ENCODE assay signal across 8 cellular contexts in the genomic region with DNA sequence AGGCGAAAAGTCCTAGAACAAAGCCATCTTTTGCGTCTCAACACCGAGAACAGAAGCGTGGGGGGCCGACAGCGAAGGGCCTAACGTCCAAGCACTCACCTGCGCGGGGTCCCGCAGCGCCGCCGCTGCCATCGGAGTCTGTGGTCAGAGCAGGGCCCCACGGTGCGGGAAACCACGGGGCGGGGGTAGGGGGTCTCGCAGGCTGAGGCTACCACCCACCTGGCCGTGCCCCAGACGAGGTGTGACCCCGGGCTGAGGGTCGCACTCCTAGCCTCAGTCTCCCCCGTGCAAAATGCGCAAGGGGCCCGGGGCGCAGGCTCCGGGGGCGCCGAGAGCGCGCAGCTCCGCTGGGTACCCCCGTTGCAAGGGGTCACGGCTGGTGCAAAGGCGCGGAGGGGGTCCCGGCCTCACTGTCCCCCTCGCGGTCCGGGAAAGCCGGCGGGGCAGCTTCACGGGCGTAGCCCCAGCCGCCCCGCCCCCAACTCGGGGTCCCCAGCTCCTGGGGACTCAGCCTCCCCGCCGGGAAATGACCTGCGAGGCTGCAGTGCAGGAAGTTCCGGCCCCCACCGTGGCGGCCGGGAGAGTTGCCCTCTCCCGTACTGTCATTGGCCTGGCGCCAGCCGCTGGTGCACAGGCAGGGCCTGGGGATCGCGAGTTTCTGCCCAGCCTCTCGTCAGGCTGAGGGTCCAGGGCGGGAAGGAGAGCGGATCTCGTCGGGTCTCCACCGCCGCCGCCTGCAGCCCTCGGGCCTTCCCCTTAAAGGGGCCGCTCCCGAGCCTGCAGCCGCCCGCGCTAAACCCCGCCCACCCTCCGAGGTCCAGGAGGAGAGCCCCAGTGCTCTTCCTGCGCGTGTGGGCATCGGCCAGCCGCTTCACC. TPM values are rescaled to one million over a fixed set of nuclear protein-coding genes. Genes with fewer than 3 reads are reported as not detected.
A peak's percentile ranks its signal among the peaks of the same experiment; 100 is the strongest.
DNase-seq lines count a peak whose midpoint lies in the region; ATAC-seq and TF ChIP-seq lines count a peak whose summit lies in the region.

Gene ZNF792, minus strand, starts transcription at position 699 of the 876 bp plus-strand sequence. Its CDS starts 567 bp downstream, at position 132.

- no peaks in the 10 kb centered on the region for H3K9me2 ChIP-seq in OCI-LY7 (ENCODE audit: insufficient read depth, low read length)

- TF ChIP-seq EP300 in suprapubic skin (IDR thresholded peaks at IDR 0.05): no peak

- peak within 1 kb of the TSS; percentile 84 for H3K4me2 ChIP-seq in OCI-LY7 (ENCODE audit: low read length)

- H3K36me3 ChIP-seq in ACC112 (ENCODE audit: insufficient read depth, low read length) (peaks cover 16% of the 10 kb centered on the region), OCI-LY7 (ENCODE audit: insufficient read depth, low read length) (peaks cover 14% of the 10 kb centered on the region), suprapubic skin (peaks cover 20% of the 10 kb centered on the region)

- H3K4me1 Mint-ChIP-seq in activated T-helper 2 cell treated with anti-CD3 and anti-CD28 coated beads, Interferon-gamma antibody, Interleukin-2, Interleukin-4, amounts not matched to agents 10 μg/mL and 5 μg/mL and 100 μg/mL, durations not matched to agents 14 hours and 24 hours and 36 hours (ENCODE audit: low read depth): peaks cover 16% of the 10 kb centered on the region
- H3K4me1 Mint-ChIP-seq in nephron: peaks cover 15% of the 10 kb centered on the region

- TF ChIP-seq CTCF in OCI-LY7 (conservative IDR thresholded peaks at IDR 0.05; ENCODE audit: low read length): no peak
- no peak for TF ChIP-seq CTCF in fibroblast of villous mesenchyme (IDR thresholded peaks at IDR 0.05; ENCODE audit: insufficient read depth, low read depth, low read length)
- TF ChIP-seq CTCF in nephron (IDR thresholded peaks at IDR 0.05; ENCODE audit: unreplicated experiment in 3 of 3): no peak
- TF ChIP-seq CTCF in suprapubic skin (IDR thresholded peaks at IDR 0.05): no peak

- peak within 1 kb of the TSS; percentile 77 for H3K27ac Mint-ChIP-seq in activated T-helper 2 cell treated with anti-CD3 and anti-CD28 coated beads, Interferon-gamma antibody, Interleukin-2, Interleukin-4, amounts not matched to agents 10 μg/mL and 5 μg/mL and 100 μg/mL, durations not matched to agents 14 hours and 24 hours and 36 hours
- peak within 1 kb of the TSS; percentile 25 to 76 (median 39) for H3K27ac Mint-ChIP-seq in nephron

- ATAC-seq in GM18511 (IDR thresholded peaks at IDR 0.05; ENCODE audit: unreplicated experiment) (peak; percentile 83), HG03442 (IDR thresholded peaks at IDR 0.05; ENCODE audit: unreplicated experiment) (peak; percentile 63)

- WGBS in suprapubic skin: 0% methylated on average over 26 of the region's 80 CpGs

- peak within 1 kb of the TSS; percentile 96 for H3K4me3 Mint-ChIP-seq in activated T-helper 2 cell treated with anti-CD3 and anti-CD28 coated beads, Interferon-gamma antibody, Interleukin-2, Interleukin-4, amounts not matched to agents 10 μg/mL and 5 μg/mL and 100 μg/mL, durations not matched to agents 14 hours and 24 hours and 36 hours (ENCODE audit: low read depth)
- H3K4me3 Mint-ChIP-seq in nephron: peak within 1 kb of the TSS; percentile 91 to 93 (median 91)

- TF ChIP-seq POLR2A in suprapubic skin (IDR thresholded peaks at IDR 0.05): no peak

- peak; percentile 70 for DNase-seq in OCI-LY7 (ENCODE audit: low spot score)
- DNase-seq in activated T-helper 2 cell treated with anti-CD3 and anti-CD28 coated beads, Interferon-gamma antibody, Interleukin-2, Interleukin-4, amounts not matched to agents 10 μg/mL and 5 μg/mL and 100 μg/mL, durations not matched to agents 14 hours and 24 hours and 36 hours (ENCODE audit: low spot score): peak; percentile 35
- peak; percentile 53 for DNase-seq in fibroblast of villous mesenchyme (ENCODE audit: low read depth)
- DNase-seq in suprapubic skin (ENCODE audit: low spot score in 2 of 2): peak in 1 of 2 donors; percentile 79

- CTCF ChIA-PET in OCI-LY7 (lab: Charles Lee; ENCODE audit: unreplicated experiment): interaction anchor here (0.6 kb wide), 1 partner anchor 9 kb away, joined by 3 read pairs; no protein-coding TSS in a partner anchor

- H3K9me3 Mint-ChIP-seq in activated T-helper 2 cell treated with anti-CD3 and anti-CD28 coated beads, Interferon-gamma antibody, Interleukin-2, Interleukin-4, amounts not matched to agents 10 μg/mL and 5 μg/mL and 100 μg/mL, durations not matched to agents 14 hours and 24 hours and 36 hours: peaks cover 72% of the 10 kb centered on the region
- peaks cover 44% of the 10 kb centered on the region for H3K9me3 Mint-ChIP-seq in nephron

- BruUV-seq in OCI-LY7 (replicated peaks; lab: Mats Ljungman, UMichigan): no TSS peak

- H2AFZ ChIP-seq in ACC112 (ENCODE audit: low read length, unreplicated experiment): peak within 1 kb of the TSS; percentile 91
- H2AFZ ChIP-seq in OCI-LY7 (ENCODE audit: low read length): peak within 1 kb of the TSS; percentile 96

- H3K27ac ChIP-seq in ACC112 (ENCODE audit: low read depth, low read length) (no peak within 1 kb of the TSS), OCI-LY7 (ENCODE audit: low read depth, low read length, poor library complexity, severe bottlenecking) (peak within 1 kb of the TSS; percentile 8), suprapubic skin (peak within 1 kb of the TSS; percentile 61)

- intact Hi-C loops in OCI-LY7 (cut with micrococcal nuclease; ENCODE audit: unreplicated experiment): no loop called here
- intact Hi-C loops in activated T-helper 2 cell treated with anti-CD3 and anti-CD28 coated beads, Interferon-gamma antibody, Interleukin-2, Interleukin-4, amounts not matched to agents 10 μg/mL and 5 μg/mL and 100 μg/mL, durations not matched to agents 14 hours and 24 hours and 36 hours (cut with micrococcal nuclease): loop anchor here (5.0 kb wide), 1 partner anchor 39 kb away; the partner anchor contains the start of gene GRAMD1A

- H4K20me1 ChIP-seq in OCI-LY7 (ENCODE audit: insufficient read depth, low read length): no peaks in the 10 kb centered on the region

- no peaks in the 10 kb centered on the region for H3K27me3 ChIP-seq in ACC112 (ENCODE audit: insufficient read depth, low read length)
- no peaks in the 10 kb centered on the region for H3K27me3 ChIP-seq in suprapubic skin

- no peaks in the 10 kb centered on the region for H3K27me3 Mint-ChIP-seq in activated T-helper 2 cell treated with anti-CD3 and anti-CD28 coated beads, Interferon-gamma antibody, Interleukin-2, Interleukin-4, amounts not matched to agents 10 μg/mL and 5 μg/mL and 100 μg/mL, durations not matched to agents 14 hours and 24 hours and 36 hours (ENCODE audit: low read depth)
- no peaks in the 10 kb centered on the region for H3K27me3 Mint-ChIP-seq in nephron (ENCODE audit: low read depth)

- H3K4me1 ChIP-seq in ACC112 (ENCODE audit: control insufficient read depth, insufficient read depth, low read length, unreplicated experiment): no peaks in the 10 kb centered on the region
- H3K4me1 ChIP-seq in OCI-LY7 (ENCODE audit: insufficient read depth, low read length, poor library complexity, severe bottlenecking): peaks cover 19% of the 10 kb centered on the region
- peaks cover 30% of the 10 kb centered on the region for H3K4me1 ChIP-seq in suprapubic skin

- H3K36me3 Mint-ChIP-seq in activated T-helper 2 cell treated with anti-CD3 and anti-CD28 coated beads, Interferon-gamma antibody, Interleukin-2, Interleukin-4, amounts not matched to agents 10 μg/mL and 5 μg/mL and 100 μg/mL, durations not matched to agents 14 hours and 24 hours and 36 hours (ENCODE audit: low read depth): peaks cover 53% of the 10 kb centered on the region
- peaks cover 50% of the 10 kb centered on the region for H3K36me3 Mint-ChIP-seq in nephron (ENCODE audit: low read depth)

- H3K4me3 ChIP-seq in ACC112 (ENCODE audit: low read depth, low read length) (peak within 1 kb of the TSS; percentile 87), OCI-LY7 (ENCODE audit: low read depth, low read length, poor library complexity, severe bottlenecking) (peak within 1 kb of the TSS; percentile 88), fibroblast of villous mesenchyme (ENCODE audit: low read depth, low read length) (peak within 1 kb of the TSS; percentile 85), suprapubic skin (peak within 1 kb of the TSS; percentile 91)

- POLR2A ChIA-PET in OCI-LY7 (lab: Charles Lee): interaction anchor here (0.8 kb wide), 1 partner anchor 53 kb away, joined by 3 read pairs; no protein-coding TSS in a partner anchor

- H3K9me3 ChIP-seq in OCI-LY7 (ENCODE audit: low read length): peaks cover 17% of the 10 kb centered on the region
- H3K9me3 ChIP-seq in suprapubic skin: peaks cover 8% of the 10 kb centered on the region

- H3K79me2 ChIP-seq in ACC112 (ENCODE audit: control insufficient read depth, insufficient read depth, low read length, unreplicated experiment) (peaks cover 2% of the 10 kb centered on the region), OCI-LY7 (ENCODE audit: insufficient read depth, low read depth, low read length) (peaks cover 16% of the 10 kb centered on the region; the same call in 1 of the 2 replicates)

RNA-seq across cellular contexts. Expression of gene ZNF792, which starts in this region (rescaled TPM):
- total RNA-seq in OCI-LY7 (2014; rRNA removed; shearing (Covaris generic)): 8.0 and 8.3 TPM in 2 replicates
- total RNA-seq in OCI-LY7 (2022) (9.5 TPM in 2 replicates), fibroblast of villous mesenchyme (5.8 and 6.5 TPM in 2 replicates), suprapubic skin (1 to 10 TPM; 2.5 to 6.5 (median 3.7) TPM)
- 9.9 and 10.0 TPM in 2 replicates for total RNA-seq in activated T-helper 2 cell treated with anti-CD3 and anti-CD28 coated beads, Interferon-gamma antibody, Interleukin-2, Interleukin-4, amounts not matched to agents 10 μg/mL and 5 μg/mL and 100 μg/mL, durations not matched to agents 14 hours and 24 hours and 36 hours
